ENCODE assay signal across 8 cellular contexts in the genomic region with DNA sequence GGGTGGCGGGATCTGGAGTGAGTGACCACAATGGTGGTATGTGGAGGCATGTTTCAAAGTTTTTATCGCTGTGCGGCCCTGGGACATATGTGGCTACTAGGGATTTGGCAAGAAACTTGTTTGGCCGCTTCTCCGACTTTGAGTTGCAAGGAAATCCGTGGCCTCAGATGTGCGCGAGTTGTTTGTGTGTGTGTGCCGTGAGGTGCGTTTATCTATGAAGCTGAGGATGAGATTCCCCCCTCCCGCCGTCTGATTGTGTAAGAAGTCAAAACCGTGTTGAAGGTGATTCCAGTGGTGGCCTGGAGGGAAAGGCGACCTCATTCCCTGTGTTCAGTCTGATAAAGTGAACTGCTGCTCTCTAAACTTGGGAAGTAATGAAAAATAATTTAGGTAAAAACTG. TPM values are rescaled to one million over a fixed set of nuclear protein-coding genes. Genes with fewer than 3 reads are reported as not detected.
DNase-seq lines count a peak whose midpoint lies in the region; ATAC-seq, FAIRE-seq and TF ChIP-seq lines count a peak whose summit lies in the region.

No MANE protein-coding gene starts in this region.

- TF ChIP-seq POLR2A in body of pancreas (IDR thresholded peaks at IDR 0.05) (no peak), HepG2 (IDR thresholded peaks at IDR 0.05; ENCODE audit: insufficient read depth in 1 of 2, low read depth in 2 of 2, low read length in 2 of 2) (no peak), tibial nerve (IDR thresholded peaks at IDR 0.05) (no peak)

- CTCF ChIA-PET in HepG2 (lab: Yijun Ruan, JAX; ENCODE audit: low intra/inter-chr PET ratio, low total read pairs), result interaction anchor here (0.7 to 1.6 kb wide), 2 partner anchors 10 to 65 kb away, joined by 3 to 4 read pairs; no protein-coding TSS in a partner anchor

- BruUV-seq in HepG2 (replicated peaks; lab: Mats Ljungman, UMichigan), result TSS peak; percentile 55

- H3K9me3 ChIP-seq in body of pancreas (no peaks in the 10 kb centered on the region), HepG2 (ENCODE audit: low read length) (no peaks in the 10 kb centered on the region), tibial nerve (no peaks in the 10 kb centered on the region)

- FAIRE-seq in HepG2 (lab: Jason Lieb, UNC), result peak; percentile 83
- FAIRE-seq in D721Med (lab: Jason Lieb, UNC), result no peak

- peak overlapping the region; percentile 75 for H3K9ac ChIP-seq in HepG2 (ENCODE audit: insufficient read depth, low read depth, low read length)

- in situ Hi-C loops in HepG2 (cut with HindIII; ENCODE audit: extremely low pct_ligation_motif_present, low pct_unique_long_range_greater_than_20kb), result loop anchor here (5.0 kb wide), 1 partner anchor 179 kb away; no protein-coding TSS in a partner anchor

- H3K4me3 ChIP-seq in Jurkat, Clone E6-1 (ENCODE audit: low read length), result peak overlapping the region; percentile 59
- H3K4me3 ChIP-seq in body of pancreas (peak overlapping the region; percentile 60), HepG2 (replicated peaks in 1 of 3; ENCODE audit: insufficient read depth in 1 of 3, low read depth in 2 of 3, low read length in 3 of 3) (peak overlapping the region; percentile 69 to 76 (median 75)), tibial nerve (peak overlapping the region; percentile 48 to 70 (median 56))

- no peak overlapping the region for H2AFZ ChIP-seq in HepG2 (ENCODE audit: low read length)

- WGBS in body of pancreas, 2 donors, result 2% methylated on average over 8 to 14 of the region's 14 CpGs
- 0% methylated on average over 4 of the region's 14 CpGs for WGBS in HepG2 (ENCODE audit: low lambda C conversion rate)
- WGBS in tibial nerve, 2 donors, result 6 to 41% methylated on average over 14 of the region's 14 CpGs

- intact Hi-C loops in body of pancreas (cut with DNase I) (no loop called here), HepG2 (cut with micrococcal nuclease; ENCODE audit: unreplicated experiment) (loop anchor here (1.0 to 2.0 kb wide), 2 partner anchors 39 to 65 kb away; no protein-coding TSS in a partner anchor)

- TF ChIP-seq EP300 in HepG2 (IDR thresholded peaks at IDR 0.05; ENCODE audit: low read depth in 2 of 2, low read length in 2 of 2), result no peak
- no peak for TF ChIP-seq EP300 in HepG2 (CRISPR knock-in tag; IDR thresholded peaks at IDR 0.05; ENCODE audit: borderline replicate concordance)
- TF ChIP-seq EP300 in tibial nerve (IDR thresholded peaks at IDR 0.05), result no peak

- H3K27me3 ChIP-seq in body of pancreas (no peaks in the 10 kb centered on the region), HepG2 (ENCODE audit: control insufficient read depth in 1 of 2, insufficient read depth in 2 of 2, low read length in 2 of 2) (no peaks in the 10 kb centered on the region), tibial nerve (peaks cover 0 to 8% of the 10 kb centered on the region in 2 donors)

- peak; percentile 1 for DNase-seq in CD1c-positive myeloid dendritic cell (ENCODE audit: extremely low spot score)
- DNase-seq in Jurkat, Clone E6-1 (ENCODE audit: low read depth, low spot score), result no peak
- DNase-seq in body of pancreas, result peak; percentile 20 to 49 (median 36)
- DNase-seq in HepG2 (ENCODE audit: low spot score), result peak; percentile 39
- DNase-seq in tibial nerve (ENCODE audit: low spot score in 2 of 2), result peak in 1 of 2 donors; percentile 11
- DNase-seq in NCI-H1105 treated with DMSO at 0.1 percent for 48 hours (lab: John Stamatoyannopoulos, UW), result no peak
- no peak for DNase-seq in D721Med (ENCODE audit: insufficient read length, low spot score)

- POLR2A ChIA-PET in HepG2 (lab: Yijun Ruan, JAX), result interaction anchor here (0.6 to 1.3 kb wide), 4 partner anchors 38 to 166 kb away, joined by 3 to 6 read pairs (median 4); no protein-coding TSS in a partner anchor

- H3K4me1 ChIP-seq in body of pancreas (peaks cover 30% of the 10 kb centered on the region), HepG2 (ENCODE audit: insufficient read depth, low read length) (peaks cover 53% of the 10 kb centered on the region), tibial nerve (peaks cover 0 to 6% (median 0%) of the 10 kb centered on the region in 4 donors)

- peaks cover 6% of the 10 kb centered on the region for H4K20me1 ChIP-seq in HepG2 (ENCODE audit: insufficient read depth, low read length)

- no peak for TF ChIP-seq RAD21 in HepG2 (CRISPR knock-in tag; IDR thresholded peaks at IDR 0.05)

- H3K79me2 ChIP-seq in HepG2 (ENCODE audit: insufficient read depth, low read length), result peaks cover 51% of the 10 kb centered on the region

- H3K27ac ChIP-seq in body of pancreas (peak overlapping the region in 3 of 4 donors; percentile 68 to 83 (median 77)), HepG2 (ENCODE audit: extremely low read length, insufficient read depth, low read length) (peak overlapping the region; percentile 68), tibial nerve (no peak overlapping the region)

- H3K4me2 ChIP-seq in HepG2 (ENCODE audit: low read depth, low read length), result peak overlapping the region; percentile 76

- no peak for ATAC-seq in body of pancreas
- peak; percentile 19; the same call in 1 of the 3 replicates for ATAC-seq in HepG2
- ATAC-seq in GM18909 (IDR thresholded peaks at IDR 0.05; ENCODE audit: poor library complexity, unreplicated experiment), result no peak

- no peaks in the 10 kb centered on the region for H3K36me3 ChIP-seq in body of pancreas (replicated peaks in 1 of 2; ENCODE audit: insufficient read depth in 1 of 2, low read depth in 2 of 2)
- H3K36me3 ChIP-seq in HepG2 (replicated peaks in 1 of 2; ENCODE audit: control insufficient read depth in 1 of 2, insufficient read depth in 2 of 2, low read length in 2 of 2), result no peaks in the 10 kb centered on the region
- no peaks in the 10 kb centered on the region for H3K36me3 ChIP-seq in tibial nerve

- TF ChIP-seq CTCF in body of pancreas (IDR thresholded peaks at IDR 0.05) (no peak), HepG2 (CRISPR knock-in tag; IDR thresholded peaks at IDR 0.05) (no peak), tibial nerve (IDR thresholded peaks at IDR 0.05) (no peak), D721Med (IDR thresholded peaks at IDR 0.05; ENCODE audit: insufficient read depth, missing control alignments) (no peak)

TF ChIP-seq in HepG2, 621 proteins besides CTCF, POLR2A, EP300 and RAD21 (continues in another document):
- TF ChIP-seq SAP130 (CRISPR knock-in tag; IDR thresholded peaks at IDR 0.05; ENCODE audit: low read depth) (peak; percentile 21), ZNF331 (CRISPR knock-in tag; IDR thresholded peaks at IDR 0.05) (no peak), GATAD2A (CRISPR knock-in tag; IDR thresholded peaks at IDR 0.05) (no peak), TBX2 (CRISPR knock-in tag; IDR thresholded peaks at IDR 0.05; ENCODE audit: borderline replicate concordance) (0 out of 2 replicates have a peak, but pooled peaks have one; percentile 18), CEBPG (CRISPR knock-in tag; IDR thresholded peaks at IDR 0.05) (peak; percentile 73), ZNF292 (CRISPR knock-in tag; IDR thresholded peaks at IDR 0.05; ENCODE audit: borderline replicate concordance, low read depth) (0 out of 2 replicates have a peak, but pooled peaks have one; percentile 33)
- TF ChIP-seq, protein P1, sequence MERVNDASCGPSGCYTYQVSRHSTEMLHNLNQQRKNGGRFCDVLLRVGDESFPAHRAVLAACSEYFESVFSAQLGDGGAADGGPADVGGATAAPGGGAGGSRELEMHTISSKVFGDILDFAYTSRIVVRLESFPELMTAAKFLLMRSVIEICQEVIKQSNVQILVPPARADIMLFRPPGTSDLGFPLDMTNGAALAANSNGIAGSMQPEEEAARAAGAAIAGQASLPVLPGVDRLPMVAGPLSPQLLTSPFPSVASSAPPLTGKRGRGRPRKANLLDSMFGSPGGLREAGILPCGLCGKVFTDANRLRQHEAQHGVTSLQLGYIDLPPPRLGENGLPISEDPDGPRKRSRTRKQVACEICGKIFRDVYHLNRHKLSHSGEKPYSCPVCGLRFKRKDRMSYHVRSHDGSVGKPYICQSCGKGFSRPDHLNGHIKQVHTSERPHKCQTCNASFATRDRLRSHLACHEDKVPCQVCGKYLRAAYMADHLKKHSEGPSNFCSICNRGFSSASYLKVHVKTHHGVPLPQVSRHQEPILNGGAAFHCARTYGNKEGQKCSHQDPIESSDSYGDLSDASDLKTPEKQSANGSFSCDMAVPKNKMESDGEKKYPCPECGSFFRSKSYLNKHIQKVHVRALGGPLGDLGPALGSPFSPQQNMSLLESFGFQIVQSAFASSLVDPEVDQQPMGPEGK (CRISPR knock-in tag; IDR thresholded peaks at IDR 0.05), result peak; percentile 49; the same call in 1 of the 2 replicates

RNA-seq across cellular contexts. Expression of a gene that starts 1.5 kb away (rescaled TPM):
- 17.5 TPM for polyA plus RNA-seq in Jurkat, Clone E6-1 (2012; ENCODE audit: insufficient read depth, insufficient read length)
- total RNA-seq in body of pancreas (1 to 10 TPM; 2.3 to 9.3 TPM), HepG2 (2016; rRNA removed; fragmentation: Illumina TruSeq; extraction: Trizol) (7.7 and 16.9 TPM in 2 replicates), tibial nerve (1 to 10 TPM; 3.9 to 5.4 (median 4.5) TPM)
- 1.0 and 1.6 TPM in 2 replicates for total RNA-seq in HepG2 (2016; cell fraction: cytosol; rRNA removed; fragmentation: Illumina TruSeq; extraction: Trizol; ENCODE audit: low read depth)
- 7.4 and 14.6 TPM in 2 replicates for total RNA-seq in HepG2 (2016; cell fraction: insoluble cytoplasmic fraction; rRNA removed; fragmentation: Illumina TruSeq; extraction: Trizol)
- total RNA-seq in HepG2 (2016; cell fraction: membrane; rRNA removed; fragmentation: Illumina TruSeq; extraction: Trizol), result 4.6 and 5.1 TPM in 2 replicates
- 7.6 and 8.0 TPM in 2 replicates for total RNA-seq in HepG2 (2016; cell fraction: nucleus; rRNA removed; fragmentation: Illumina TruSeq; extraction: Trizol)
- polyA plus RNA-seq in HepG2 (2011; rRNA removed), result 7.8 and 8.2 TPM in 2 replicates
- 4.0 and 5.8 TPM in 2 replicates for polyA plus RNA-seq in HepG2 (2011; cell fraction: cytosol; rRNA removed)
- polyA plus RNA-seq in HepG2 (2011; cell fraction: nucleus; rRNA removed), result 4.2 and 5.2 TPM in 2 replicates
- polyA plus RNA-seq in HepG2 (2012), result 8.5 and 8.8 TPM in 2 replicates
- polyA plus RNA-seq in HepG2 (2016; cell fraction: cytosol; fragmentation: Illumina TruSeq; extraction: Trizol; ENCODE audit: low read depth), result 0.50 and 0.54 TPM in 2 replicates
- polyA plus RNA-seq in HepG2 (2016; cell fraction: insoluble cytoplasmic fraction; fragmentation: Illumina TruSeq; extraction: Trizol; ENCODE audit: low read depth), result 14.0 TPM in 2 replicates
- 2.4 and 2.9 TPM in 2 replicates for polyA plus RNA-seq in HepG2 (2016; cell fraction: membrane; fragmentation: Illumina TruSeq; extraction: Trizol; ENCODE audit: low read depth)
- 11.0 and 11.4 TPM in 2 replicates for polyA plus RNA-seq in HepG2 (2016; cell fraction: nucleus; fragmentation: Illumina TruSeq; extraction: Trizol; ENCODE audit: insufficient read depth, low read depth)
- 6.2 and 27.6 TPM in 2 replicates for polyA minus RNA-seq in HepG2 (2011; rRNA and poly(A)+ RNA removed; ENCODE audit: low replicate concordance)
- 6.2 and 7.2 TPM in 2 replicates for polyA minus RNA-seq in HepG2 (2011; cell fraction: cytosol; rRNA and poly(A)+ RNA removed)
- polyA minus RNA-seq in HepG2 (2011; cell fraction: nucleus; rRNA and poly(A)+ RNA removed), result 7.5 and 8.7 TPM in 2 replicates

Comparison
In these comparisons a context has a peak if more than half of its experiments do, and no peak if none do; other contexts are left out.
1. DNase-seq: peak in CD1c-positive myeloid dendritic cell (single experiment), body of pancreas (4 of 4) and HepG2 (single experiment); none in Jurkat, Clone E6-1 (single experiment), NCI-H1105 treated with DMSO at 0.1 percent for 48 hours (single experiment) and D721Med (single experiment).
2. H3K27ac ChIP-seq: peak in body of pancreas (3 of 4) and HepG2 (single experiment); none in tibial nerve (0 of 4).
3. Peak in every context shown above with its lines, with median percentiles within 50 percentile points of each other: H3K4me3 ChIP-seq.